ENCODE assay signal across 1 cellular context in genomic region chr20:31968299-31969126, GRCh38.
TF ChIP-seq lines count a peak whose summit lies in the region.

No MANE protein-coding gene starts in this region.

TF ChIP-seq in HepG2, 621 proteins besides CTCF, POLR2A, EP300 and RAD21 (continued from another document and continues in another):
- TF ChIP-seq SCMH1 (CRISPR knock-in tag; IDR thresholded peaks at IDR 0.05; ENCODE audit: borderline replicate concordance) (peak; percentile 99), ZNF740 (CRISPR knock-in tag; IDR thresholded peaks at IDR 0.05) (peak; percentile 99), ZNF230 (CRISPR knock-in tag; IDR thresholded peaks at IDR 0.05) (peak; percentile 100), MTF2 (CRISPR knock-in tag; IDR thresholded peaks at IDR 0.05; ENCODE audit: borderline replicate concordance) (peak; percentile 100), NKX3-1 (CRISPR knock-in tag; IDR thresholded peaks at IDR 0.05) (peak; percentile 100), CREBL2 (CRISPR knock-in tag; IDR thresholded peaks at IDR 0.05; ENCODE audit: borderline replicate concordance) (peak; percentile 100), CCAR2 (optimal IDR thresholded peaks at IDR 0.05; ENCODE audit: low read depth, low read length) (no peak), MATR3 (CRISPR knock-in tag; IDR thresholded peaks at IDR 0.05) (peak; percentile 99; the same call in 1 of the 2 replicates), SALL2 (CRISPR knock-in tag; IDR thresholded peaks at IDR 0.05) (peak; percentile 100), ZNF281 (CRISPR knock-in tag; IDR thresholded peaks at IDR 0.05; ENCODE audit: borderline replicate concordance) (peak; percentile 100), ZNF333 (CRISPR knock-in tag; IDR thresholded peaks at IDR 0.05; ENCODE audit: borderline replicate concordance) (peak; percentile 100), USF2 (IDR thresholded peaks at IDR 0.05; ENCODE audit: low read depth, low read length) (no peak), USF2 (CRISPR knock-in tag; IDR thresholded peaks at IDR 0.05; ENCODE audit: borderline replicate concordance) (peak; percentile 89), ZNF468 (CRISPR knock-in tag; IDR thresholded peaks at IDR 0.05) (peak; percentile 100), AGO1 (IDR thresholded peaks at IDR 0.05; ENCODE audit: low read depth, low read length, poor library complexity, severe bottlenecking) (peak; percentile 78), ZNF253 (CRISPR knock-in tag; IDR thresholded peaks at IDR 0.05; ENCODE audit: borderline replicate concordance) (peak; percentile 100), ETV5 (CRISPR knock-in tag; IDR thresholded peaks at IDR 0.05; ENCODE audit: borderline replicate concordance) (peak; percentile 100), REPIN1 (CRISPR knock-in tag; IDR thresholded peaks at IDR 0.05; ENCODE audit: borderline replicate concordance, low read depth) (peak; percentile 100), KLF16 (CRISPR knock-in tag; IDR thresholded peaks at IDR 0.05) (peak; percentile 100), LCORL (IDR thresholded peaks at IDR 0.05) (no peak), LCORL (CRISPR knock-in tag; IDR thresholded peaks at IDR 0.05) (peak; percentile 100), ZFP37 (CRISPR knock-in tag; IDR thresholded peaks at IDR 0.05; ENCODE audit: borderline replicate concordance) (peak; percentile 100), ZNF780A (CRISPR knock-in tag; IDR thresholded peaks at IDR 0.05) (peak; percentile 100), TP53 (CRISPR knock-in tag; conservative IDR thresholded peaks at IDR 0.05) (peak; percentile 99), PREB (CRISPR knock-in tag; IDR thresholded peaks at IDR 0.05) (peak; percentile 100), TRAFD1 (CRISPR knock-in tag; IDR thresholded peaks at IDR 0.05; ENCODE audit: borderline replicate concordance) (peak; percentile 100), RNF2 (conservative IDR thresholded peaks at IDR 0.05; ENCODE audit: low read depth) (peak; percentile 60; the same call in 1 of the 2 replicates), U2AF2 (IDR thresholded peaks at IDR 0.05; ENCODE audit: low read depth, low read length) (no peak), IRX3 (CRISPR knock-in tag; IDR thresholded peaks at IDR 0.05; ENCODE audit: borderline replicate concordance, low read depth) (peak; percentile 100), RBM22 (optimal IDR thresholded peaks at IDR 0.05; ENCODE audit: low read length) (no peak), HCFC1 (IDR thresholded peaks at IDR 0.05; ENCODE audit: low read depth, low read length) (peak; percentile 53; the same call in 1 of the 2 replicates), ZSCAN20 (CRISPR knock-in tag; IDR thresholded peaks at IDR 0.05; ENCODE audit: borderline replicate concordance) (peak; percentile 100), ZNF614 (CRISPR knock-in tag; IDR thresholded peaks at IDR 0.05; ENCODE audit: borderline replicate concordance) (peak; percentile 100), CREB3 (CRISPR knock-in tag; IDR thresholded peaks at IDR 0.05) (peak; percentile 100), ZNF33B (CRISPR knock-in tag; IDR thresholded peaks at IDR 0.05) (peak; percentile 100), ZFP91 (CRISPR knock-in tag; IDR thresholded peaks at IDR 0.05; ENCODE audit: borderline replicate concordance) (peak; percentile 99), SIN3B (IDR thresholded peaks at IDR 0.05; ENCODE audit: low read length) (peak; percentile 69; the same call in 1 of the 2 replicates), TEF (CRISPR knock-in tag; IDR thresholded peaks at IDR 0.05) (peak; percentile 100), HDAC2 (CRISPR knock-in tag; IDR thresholded peaks at IDR 0.05) (peak; percentile 100), PITX1 (CRISPR knock-in tag; IDR thresholded peaks at IDR 0.05) (peak; percentile 100), ZNF326 (CRISPR knock-in tag; IDR thresholded peaks at IDR 0.05; ENCODE audit: borderline replicate concordance) (peak; percentile 100), ZNF225 (CRISPR knock-in tag; IDR thresholded peaks at IDR 0.05) (peak; percentile 100), CHD2 (IDR thresholded peaks at IDR 0.05; ENCODE audit: low read depth, low read length) (no peak), RXRA (CRISPR knock-in tag; IDR thresholded peaks at IDR 0.05) (peak; percentile 99), ZNF232 (CRISPR knock-in tag; IDR thresholded peaks at IDR 0.05; ENCODE audit: borderline replicate concordance) (peak; percentile 100), MYNN (CRISPR knock-in tag; IDR thresholded peaks at IDR 0.05; ENCODE audit: low read depth) (peak; percentile 100), ARID3A (IDR thresholded peaks at IDR 0.05; ENCODE audit: low read depth, low read length) (no peak), BORCS8-MEF2B (CRISPR knock-in tag; IDR thresholded peaks at IDR 0.05) (peak; percentile 100), NCOR1 (IDR thresholded peaks at IDR 0.05; ENCODE audit: borderline replicate concordance, low read length) (no peak), SMC3 (IDR thresholded peaks at IDR 0.05; ENCODE audit: low read length) (no peak), PATZ1 (CRISPR knock-in tag; IDR thresholded peaks at IDR 0.05) (peak; percentile 99), ZNF775 (CRISPR knock-in tag; IDR thresholded peaks at IDR 0.05; ENCODE audit: borderline replicate concordance) (peak; percentile 100)
